12 cellular contexts compared by ENCODE assay signal in the genomic region with DNA sequence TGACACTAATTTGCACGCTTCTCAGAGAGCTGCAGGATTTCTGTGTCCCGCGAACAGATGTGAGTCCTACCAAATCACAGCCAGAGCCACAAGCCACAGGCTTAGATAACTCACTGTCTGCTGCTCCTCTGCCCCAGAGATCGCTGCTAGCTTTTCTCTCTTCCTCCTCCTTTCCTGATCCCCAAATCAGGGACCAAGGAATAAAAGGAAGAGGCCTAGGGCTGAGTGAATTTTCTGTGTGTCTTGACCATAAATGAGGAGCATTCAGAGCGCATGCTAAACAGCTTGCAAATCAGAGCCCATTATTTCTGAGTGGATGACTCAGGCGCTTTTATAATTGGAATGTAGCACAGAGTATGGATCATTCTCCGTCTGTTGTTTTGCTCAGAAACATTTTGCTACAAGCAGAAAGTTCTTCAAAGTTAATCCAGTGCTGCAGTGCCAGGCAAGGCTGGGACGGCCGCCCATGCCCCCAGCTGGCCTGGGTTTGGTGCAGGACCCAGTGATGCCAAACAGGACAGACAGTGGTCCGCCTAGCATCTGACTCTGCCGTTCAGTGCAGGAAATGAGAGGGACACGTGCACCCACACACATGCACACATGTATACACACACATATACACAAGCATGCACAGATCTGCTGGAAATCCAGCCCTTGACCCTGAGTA. TPM values are rescaled to one million over a fixed set of nuclear protein-coding genes. Genes with fewer than 3 reads are reported as not detected.
A peak's percentile ranks its signal among the peaks of the same experiment; 100 is the strongest.
DNase-seq lines count a peak whose midpoint lies in the region; ATAC-seq and TF ChIP-seq lines count a peak whose summit lies in the region.
"Had no signal": no experiment of that assay in that cellular context is flagged by ENCODE, and none has a peak within 500 bp of the region (broad histone marks: within the 10 kb centered on the region; RNA-seq: fewer than 3 reads in every experiment).

No MANE protein-coding gene starts in this region.

- no peak overlapping the region for H2AFZ ChIP-seq in H9 (ENCODE audit: low read length)

- H4K8ac ChIP-seq in H9 (replicated peaks; ENCODE audit: insufficient read length, low read depth, low read length) = no peak overlapping the region

- POLR2A ChIA-PET in CD4-positive, alpha-beta T cell (lab: Charles Lee) = no interaction called here

- no peak overlapping the region for H2AK5ac ChIP-seq in H9 (ENCODE audit: insufficient read length, low read length)

- no peak overlapping the region for H2BK15ac ChIP-seq in H9 (ENCODE audit: low read depth, low read length)

- no peak overlapping the region for H2BK5ac ChIP-seq in H9 (ENCODE audit: insufficient read length, low read length)

- TF ChIP-seq CTCF in H9 (conservative IDR thresholded peaks at IDR 0.05) (no peak), CD14-positive monocyte (IDR thresholded peaks at IDR 0.05) (no peak)
- no peak for TF ChIP-seq CTCF in CD4-positive, alpha-beta T cell (IDR thresholded peaks at IDR 0.05)

- H3K9ac ChIP-seq in H9 (ENCODE audit: extremely low read depth, insufficient read length, low read length) = no peak overlapping the region

- whole genome bisulfite sequencing in H9 (ENCODE audit: extremely low coverage, insufficient read length, low lambda C conversion rate) = no CpG with 5 or more reads among the region's 12 CpGs

- H4K5ac ChIP-seq in H9 (ENCODE audit: insufficient read length, low read depth, low read length) = no peak overlapping the region

- H3K27ac ChIP-seq in H9 (ENCODE audit: insufficient read length, low read depth, low read length) = no peak overlapping the region
- H3K27ac ChIP-seq in CD4-positive, alpha-beta T cell (ENCODE audit: low read depth, low read length) = no peak overlapping the region
- H3K27ac ChIP-seq: ascending aorta had no signal

- intact Hi-C loops in CD14-positive monocyte (cut with micrococcal nuclease) = no loop called here
- intact Hi-C loops in CD4-positive, alpha-beta T cell (cut with DNase I, micrococcal nuclease) = no loop called here

- H2BK120ac ChIP-seq in H9 (ENCODE audit: low read depth, low read length, poor library complexity, severe bottlenecking) = no peak overlapping the region

- no peak overlapping the region for H3K14ac ChIP-seq in H9 (ENCODE audit: insufficient read depth, low read length)

- H3K27me3 ChIP-seq in H9 (ENCODE audit: insufficient read depth, low read length) = no peaks in the 10 kb centered on the region
- H3K27me3 ChIP-seq in CD4-positive, alpha-beta T cell (ENCODE audit: control insufficient read depth, insufficient read depth, low read length) = no peaks in the 10 kb centered on the region
- H3K27me3 ChIP-seq: ascending aorta had no signal

- H4K20me1 ChIP-seq in H9 (ENCODE audit: control insufficient read depth, insufficient read depth, insufficient read length) = no peaks in the 10 kb centered on the region

- CTCF ChIA-PET in CD4-positive, alpha-beta T cell (lab: Charles Lee) = no interaction called here

- no peak overlapping the region for H3K56ac ChIP-seq in H9 (ENCODE audit: insufficient read length, low read depth, low read length)

- H3K4me3 Mint-ChIP-seq in H9 (peak overlapping the region in 1 of 2 experiments; percentile 3; a peak in 1 of 5 replicates), CD14-positive monocyte (no peak overlapping the region)
- H3K4me3 Mint-ChIP-seq in CD4-positive, alpha-beta T cell = no peak overlapping the region

- H3K79me1 ChIP-seq in H9 (ENCODE audit: insufficient read depth, low read depth, low read length, poor library complexity, severe bottlenecking) = no peaks in the 10 kb centered on the region

- H3K4me1 Mint-ChIP-seq in H9 = peaks cover 7 to 19% of the 10 kb centered on the region in 2 experiments
- no peaks in the 10 kb centered on the region for H3K4me1 Mint-ChIP-seq in CD14-positive monocyte
- H3K4me1 Mint-ChIP-seq in CD4-positive, alpha-beta T cell (ENCODE audit: low read depth) = no peaks in the 10 kb centered on the region

- H3K27me3 Mint-ChIP-seq in H9 (ENCODE audit: low read depth) (no peaks in the 10 kb centered on the region), CD14-positive monocyte (ENCODE audit: low read depth in 3 of 3) (peaks cover 0 to 1% (median 0%) of the 10 kb centered on the region in 3 donors)
- H3K27me3 Mint-ChIP-seq in CD4-positive, alpha-beta T cell = no peaks in the 10 kb centered on the region

- H3K79me2 ChIP-seq in H9 (ENCODE audit: insufficient read depth, low read length) = no peaks in the 10 kb centered on the region

- no peaks in the 10 kb centered on the region for H3K36me3 Mint-ChIP-seq in H9 (ENCODE audit: insufficient read depth in 1 of 3, low read depth in 3 of 3)
- H3K36me3 Mint-ChIP-seq in CD14-positive monocyte = peaks cover 76 to 96% of the 10 kb centered on the region in 2 donors
- H3K36me3 Mint-ChIP-seq in CD4-positive, alpha-beta T cell (ENCODE audit: low read depth) = peaks cover 50% of the 10 kb centered on the region

- H3K18ac ChIP-seq in H9 (ENCODE audit: insufficient read length, low read depth, low read length) = no peak overlapping the region

- H3K23me2 ChIP-seq in H9 (ENCODE audit: insufficient read length, low read depth, low read length, poor library complexity, severe bottlenecking) = no peaks in the 10 kb centered on the region

- H3K9me3 ChIP-seq in H9 (ENCODE audit: control insufficient read depth, low read depth, low read length) = no peaks in the 10 kb centered on the region
- H3K9me3 ChIP-seq in CD4-positive, alpha-beta T cell (ENCODE audit: control insufficient read depth, low read length) = no peaks in the 10 kb centered on the region
- H3K9me3 ChIP-seq: ascending aorta had no signal

- no peak for ATAC-seq in HG03045 (IDR thresholded peaks at IDR 0.05; ENCODE audit: unreplicated experiment)
- no peak for ATAC-seq in CD4-positive, alpha-beta T cell (ENCODE audit: poor library complexity)

- peak; percentile 71 for DNase-seq in AG08395 (ENCODE audit: low spot score)
- no peak for DNase-seq in H9
- DNase-seq in cerebellar cortex (ENCODE audit: low spot score) = peak; percentile 29
- peak; percentile 76 for DNase-seq in middle frontal gyrus (ENCODE audit: extremely low spot score, low spot score)
- DNase-seq in UCSD-AML1 (lab: John Stamatoyannopoulos, UW; ENCODE audit: unreplicated experiment) = no peak
- DNase-seq in CD14-positive monocyte (ENCODE audit: low spot score) = no peak
- no peak for DNase-seq in CD4-positive, alpha-beta T cell
- DNase-seq: AML-193, KBM-7, NCI-H1930 had no signal

- H3K27ac Mint-ChIP-seq in H9 (peak overlapping the region; percentile 44 to 64 (median 51); a peak in 3 of 7 replicates), CD14-positive monocyte (peak overlapping the region in 1 of 7 donors; percentile 30)
- H3K27ac Mint-ChIP-seq in CD4-positive, alpha-beta T cell = no peak overlapping the region

- no peak overlapping the region for H3K4ac ChIP-seq in H9 (ENCODE audit: low read depth, low read length)

- H4K91ac ChIP-seq in H9 (ENCODE audit: insufficient read length, low read depth, low read length) = no peak overlapping the region

- H2BK12ac ChIP-seq in H9 (ENCODE audit: insufficient read length, low read depth, low read length) = no peak overlapping the region

- no peak overlapping the region for H2BK20ac ChIP-seq in H9 (ENCODE audit: low read depth, low read length, poor library complexity, severe bottlenecking)

- H3T11ph ChIP-seq in H9 (ENCODE audit: low read length) = no peak overlapping the region

- H3K9me3 Mint-ChIP-seq in H9 = no peaks in the 10 kb centered on the region
- H3K9me3 Mint-ChIP-seq in CD14-positive monocyte = no peaks in the 10 kb centered on the region
- no peaks in the 10 kb centered on the region for H3K9me3 Mint-ChIP-seq in CD4-positive, alpha-beta T cell

- no peak overlapping the region for H3K23ac ChIP-seq in H9 (ENCODE audit: insufficient read length, low read depth, low read length)

- H3K4me2 ChIP-seq in H9 (ENCODE audit: insufficient read depth, insufficient read length, low read length) = no peak overlapping the region

- no peaks in the 10 kb centered on the region for H3K4me1 ChIP-seq in H9 (ENCODE audit: insufficient read depth, low read length)
- H3K4me1 ChIP-seq: ascending aorta had no signal

RNA-seq across cellular contexts. Expression of a gene that starts 38.2 kb away (rescaled TPM):
- total RNA-seq in H9 (2021) = 7.8 and 8.3 TPM in 2 replicates
- polyA plus RNA-seq in CD14-positive monocyte = 10 to 100 TPM; 11.5 to 22.7 TPM
- 100 to 1,000 TPM; 147 to 155 TPM for total RNA-seq in CD4-positive, alpha-beta T cell

Comparison
In these comparisons a context has a peak if more than half of its experiments do, and no peak if none do; other contexts are left out.
1. DNase-seq: peak in AG08395 (single experiment), cerebellar cortex (single experiment) and middle frontal gyrus (single experiment); none in H9 (single experiment), UCSD-AML1 (single experiment), CD14-positive monocyte (single experiment) and CD4-positive, alpha-beta T cell (0 of 10).
2. RNA of a gene that starts 38.2 kb away (total RNA-seq): 147 to 155 TPM in CD4-positive, alpha-beta T cell; 7.8 to 8.3 TPM in H9; every median in the first group is over 10 times any median in the second.